ENCODE assay signal across 21 cellular contexts in genomic region chr6:106077881-106078280, GRCh38.
"Had no signal": no experiment of that assay in that cellular context is flagged by ENCODE, and none has a peak within 500 bp of the region (broad histone marks: within the 10 kb centered on the region; RNA-seq: fewer than 3 reads in every experiment).

No MANE protein-coding gene starts in this region.

- DNase-seq: activated B cell treated with CpG ODN at 0.5 μM for 24 hours; activated CD4-positive, alpha-beta memory T cell treated with anti-CD3 and anti-CD28 coated beads, Interleukin-2, amount 10 ng/mL, durations not matched to agents 7 days and 5 days; activated CD4-positive, alpha-beta T cell treated with anti-CD3 and anti-CD28 coated beads for 4 hours; activated CD8-positive, alpha-beta memory T cell treated with anti-CD3 and anti-CD28 coated beads, Interleukin-2, amount 10 ng/mL, durations not matched to agents 7 days and 5 days; activated naive CD4-positive, alpha-beta T cell; activated naive CD8-positive, alpha-beta T cell treated with anti-CD3 and anti-CD28 coated beads for 36 hours; amniotic stem cell; caudate nucleus; dorsolateral prefrontal cortex; heart left ventricle; left ventricle myocardium inferior; occipital lobe; stimulated activated CD4-positive, alpha-beta T cell treated with anti-CD3 and anti-CD28 coated beads, Interleukin-2, amount 100 ng/mL, for 24 hours; stimulated activated naive CD4-positive, alpha-beta T cell treated with Interleukin-2 at 50 U/mL for 16 hours; tibial artery had no signal

- H3K9me3 ChIP-seq: gastroesophageal sphincter, heart left ventricle, left ventricle myocardium inferior, prostate gland, right atrium auricular region, tibial artery had no signal

- H3K36me3 ChIP-seq: gastroesophageal sphincter, heart left ventricle, left ventricle myocardium inferior, prostate gland, right atrium auricular region, tibial artery had no signal

- H3K27ac Mint-ChIP-seq: activated B cell treated with CpG ODN at 0.5 μM for 24 hours; activated CD4-positive, alpha-beta memory T cell treated with anti-CD3 and anti-CD28 coated beads, Interleukin-2, amount 10 ng/mL, durations not matched to agents 7 days and 5 days; activated CD8-positive, alpha-beta memory T cell treated with anti-CD3 and anti-CD28 coated beads, Interleukin-2, amount 10 ng/mL, durations not matched to agents 7 days and 5 days; activated naive CD8-positive, alpha-beta T cell treated with anti-CD3 and anti-CD28 coated beads for 36 hours; T-helper 2 cell treated with Interferon-gamma antibody and Interleukin-4, amounts not matched to agents 5 μg/mL and 100 μg/mL, for 36 hours had no signal

- H3K27me3 Mint-ChIP-seq: activated CD4-positive, alpha-beta memory T cell treated with anti-CD3 and anti-CD28 coated beads, Interleukin-2, amount 10 ng/mL, durations not matched to agents 7 days and 5 days had no signal

- H3K4me3 ChIP-seq: dorsolateral prefrontal cortex, gastroesophageal sphincter, heart left ventricle, left ventricle myocardium inferior, prostate gland, right atrium auricular region, tibial artery had no signal

- H3K36me3 Mint-ChIP-seq: activated naive CD8-positive, alpha-beta T cell treated with anti-CD3 and anti-CD28 coated beads for 36 hours had no signal

- H3K27ac ChIP-seq: dorsolateral prefrontal cortex, gastroesophageal sphincter, heart left ventricle, left ventricle myocardium inferior, prostate gland, right atrium auricular region, tibial artery had no signal

- H3K4me3 Mint-ChIP-seq: activated B cell treated with CpG ODN at 0.5 μM for 24 hours; activated CD4-positive, alpha-beta memory T cell treated with anti-CD3 and anti-CD28 coated beads, Interleukin-2, amount 10 ng/mL, durations not matched to agents 7 days and 5 days; activated CD8-positive, alpha-beta memory T cell treated with anti-CD3 and anti-CD28 coated beads, Interleukin-2, amount 10 ng/mL, durations not matched to agents 7 days and 5 days; activated naive CD8-positive, alpha-beta T cell treated with anti-CD3 and anti-CD28 coated beads for 36 hours; T-helper 2 cell treated with Interferon-gamma antibody and Interleukin-4, amounts not matched to agents 5 μg/mL and 100 μg/mL, for 36 hours had no signal

- FAIRE-seq: colon, TTC549 had no signal

- ATAC-seq: activated CD8-positive, alpha-beta memory T cell treated with anti-CD3 and anti-CD28 coated beads, Interleukin-2, amount 10 ng/mL, durations not matched to agents 7 days and 5 days; gastroesophageal sphincter; heart left ventricle had no signal

- H3K9me3 Mint-ChIP-seq: activated B cell treated with CpG ODN at 0.5 μM for 24 hours; activated CD4-positive, alpha-beta memory T cell treated with anti-CD3 and anti-CD28 coated beads, Interleukin-2, amount 10 ng/mL, durations not matched to agents 7 days and 5 days; activated naive CD8-positive, alpha-beta T cell treated with anti-CD3 and anti-CD28 coated beads for 36 hours; T-helper 2 cell treated with Interferon-gamma antibody and Interleukin-4, amounts not matched to agents 5 μg/mL and 100 μg/mL, for 36 hours had no signal

- H3K4me1 ChIP-seq: gastroesophageal sphincter, heart left ventricle, left ventricle myocardium inferior, prostate gland, right atrium auricular region, tibial artery had no signal
